11 cellular contexts compared by ENCODE assay signal in the genomic region with DNA sequence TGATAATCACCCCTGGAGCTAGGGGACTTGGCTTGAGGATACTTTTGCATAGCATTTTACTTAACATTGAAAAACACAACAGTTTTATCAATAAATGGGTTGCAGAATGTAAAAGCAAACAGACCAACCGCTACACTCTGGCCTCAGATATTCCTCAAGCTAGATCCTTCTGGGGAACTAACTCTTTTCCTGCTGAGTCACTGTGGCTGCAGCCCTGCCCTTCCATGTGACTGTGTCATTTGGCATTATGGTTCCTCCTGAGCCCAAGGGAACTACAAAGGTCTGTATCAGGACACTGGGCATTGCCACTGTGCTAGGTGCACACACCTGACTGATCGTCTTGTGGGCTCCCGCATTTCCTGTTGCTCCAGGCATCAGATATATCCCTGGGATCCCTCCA. TPM values are rescaled to one million over a fixed set of nuclear protein-coding genes. Genes with fewer than 3 reads are reported as not detected.
DNase-seq lines count a peak whose midpoint lies in the region; TF ChIP-seq lines count a peak whose summit lies in the region.
"Had no signal": no experiment of that assay in that cellular context is flagged by ENCODE, and none has a peak within 500 bp of the region (broad histone marks: within the 10 kb centered on the region; RNA-seq: fewer than 3 reads in every experiment).

No MANE protein-coding gene starts in this region.

- peak overlapping the region; percentile 18; the same call in 1 of the 2 replicates for H2AFZ ChIP-seq in GM23248

- WGBS in GM23248 (ENCODE audit: low coverage in 1 of 2, low lambda C conversion rate in 2 of 2, missing lambda C conversion rate in 2 of 2), 2 experiments: 64 to 72% methylated on average over 3 of the region's 3 CpGs

- no peaks in the 10 kb centered on the region for H3K36me3 ChIP-seq in GM23248 (ENCODE audit: low read depth)

- no peak for TF ChIP-seq CTCF in RWPE1 (conservative IDR thresholded peaks at IDR 0.05; ENCODE audit: low read depth)
- no peak for TF ChIP-seq CTCF in fibroblast of pulmonary artery (IDR thresholded peaks at IDR 0.05; ENCODE audit: low read length, missing control alignments)
- no peak for TF ChIP-seq CTCF in osteocyte (IDR thresholded peaks at IDR 0.05)
- no peak for TF ChIP-seq CTCF in coronary artery (IDR thresholded peaks at IDR 0.05)

- no peaks in the 10 kb centered on the region for H3K9me3 Mint-ChIP-seq in osteocyte (ENCODE audit: unreplicated experiment)
- H3K9me3 Mint-ChIP-seq: memory B cell had no signal

- H4K20me1 ChIP-seq in GM23248 (ENCODE audit: insufficient read depth): no peaks in the 10 kb centered on the region

- in situ Hi-C loops in GM23248 (cut with MboI): no loop called here

- H3K27me3 Mint-ChIP-seq in osteocyte (ENCODE audit: unreplicated experiment): peaks cover 6% of the 10 kb centered on the region
- H3K27me3 Mint-ChIP-seq: memory B cell had no signal

- no peak overlapping the region for H3K9ac ChIP-seq in GM23248

- H3K4me1 ChIP-seq in GM23248 (ENCODE audit: insufficient read depth): peaks cover 15% of the 10 kb centered on the region

- H3F3A ChIP-seq in GM23248 (ENCODE audit: insufficient read depth): no peaks in the 10 kb centered on the region

- no peaks in the 10 kb centered on the region for H3K9me2 ChIP-seq in GM23248 (ENCODE audit: insufficient read depth)

- H3K4me2 ChIP-seq in GM23248 (ENCODE audit: unreplicated experiment): peak overlapping the region; percentile 28

- no peaks in the 10 kb centered on the region for H3K36me3 Mint-ChIP-seq in osteocyte (ENCODE audit: unreplicated experiment)
- H3K36me3 Mint-ChIP-seq: memory B cell had no signal

- DNase-seq in GM23248 (peak; percentile 72), RWPE1 (ENCODE audit: low spot score) (peak; percentile 59), fibroblast of pulmonary artery (ENCODE audit: low read depth) (peak; percentile 12), osteocyte (ENCODE audit: extremely low spot score, unreplicated experiment) (no peak), DMS 273 treated with DMSO at 0.1 percent for 48 hours (lab: John Stamatoyannopoulos, UW) (no peak), coronary artery (ENCODE audit: low spot score) (no peak), cerebellum (ENCODE audit: low spot score) (no peak), DMS153 (lab: John Stamatoyannopoulos, UW) (no peak)
- DNase-seq: activated CD8-positive, alpha-beta T cell treated with anti-CD3 and anti-CD28 coated beads, Interleukin-2, amount 10 ng/mL, durations not matched to agents 7 days and 5 days; cerebellar nuclear complex had no signal

- CTCF ChIA-PET in RWPE1 (lab: Yijun Ruan, JAX): no interaction called here

- 0 out of 2 replicates have a peak overlapping the region, but pooled peaks have one; percentile 17 for H3K27ac ChIP-seq in GM23248
- peak overlapping the region; percentile 47 for H3K27ac ChIP-seq in RWPE1
- no peak overlapping the region for H3K27ac ChIP-seq in coronary artery

- H3K27ac Mint-ChIP-seq in osteocyte (ENCODE audit: unreplicated experiment): peak overlapping the region; percentile 11
- H3K27ac Mint-ChIP-seq: activated CD8-positive, alpha-beta T cell treated with anti-CD3 and anti-CD28 coated beads, Interleukin-2, amount 10 ng/mL, durations not matched to agents 7 days and 5 days; memory B cell had no signal

- H3K4me3 ChIP-seq in GM23248 (no peak overlapping the region), fibroblast of pulmonary artery (replicated peaks; ENCODE audit: low read depth, low read length) (no peak overlapping the region), coronary artery (no peak overlapping the region)

- no peaks in the 10 kb centered on the region for H3K9me3 ChIP-seq in GM23248 (ENCODE audit: low read depth)

- no peak overlapping the region for H3K4me3 Mint-ChIP-seq in osteocyte (ENCODE audit: unreplicated experiment)
- H3K4me3 Mint-ChIP-seq: activated CD8-positive, alpha-beta T cell treated with anti-CD3 and anti-CD28 coated beads, Interleukin-2, amount 10 ng/mL, durations not matched to agents 7 days and 5 days; memory B cell had no signal

- POLR2A ChIA-PET in RWPE1 (lab: Yijun Ruan, JAX; ENCODE audit: low non-redundant PET): no interaction called here

- no peaks in the 10 kb centered on the region for H3K79me2 ChIP-seq in GM23248 (ENCODE audit: insufficient read depth)

- H3K4me1 Mint-ChIP-seq in osteocyte (ENCODE audit: unreplicated experiment): peaks cover 10% of the 10 kb centered on the region

- no peaks in the 10 kb centered on the region; the same call in none of the 2 replicates for H3K27me3 ChIP-seq in GM23248 (replicated peaks; ENCODE audit: insufficient read depth)

RNA-seq across cellular contexts. Expression of gene TTC9, which starts 56.6 kb away (rescaled TPM):
- total RNA-seq in GM23248 (2014; rRNA removed; shearing (Covaris generic)): not detected in 2 replicates
- polyA plus RNA-seq in GM23248 (2016; fragmentation: Nextera tagmentation; extraction: Ambion mirVana): not detected in 2 replicates
- total RNA-seq in osteocyte (0.99 and 1.2 TPM in 2 replicates), cerebellum (15.5 TPM)

Comparison
In these comparisons a context has a peak if more than half of its experiments do, and no peak if none do; other contexts are left out.
1. DNase-seq: peak in GM23248 (single experiment), RWPE1 (single experiment) and fibroblast of pulmonary artery (single experiment); none in osteocyte (single experiment), DMS 273 treated with DMSO at 0.1 percent for 48 hours (single experiment), coronary artery (single experiment), cerebellum (single experiment) and DMS153 (single experiment).
2. H3K27ac ChIP-seq: peak in GM23248 (single experiment) and RWPE1 (single experiment); none in coronary artery (0 of 2).